In the genomic region with DNA sequence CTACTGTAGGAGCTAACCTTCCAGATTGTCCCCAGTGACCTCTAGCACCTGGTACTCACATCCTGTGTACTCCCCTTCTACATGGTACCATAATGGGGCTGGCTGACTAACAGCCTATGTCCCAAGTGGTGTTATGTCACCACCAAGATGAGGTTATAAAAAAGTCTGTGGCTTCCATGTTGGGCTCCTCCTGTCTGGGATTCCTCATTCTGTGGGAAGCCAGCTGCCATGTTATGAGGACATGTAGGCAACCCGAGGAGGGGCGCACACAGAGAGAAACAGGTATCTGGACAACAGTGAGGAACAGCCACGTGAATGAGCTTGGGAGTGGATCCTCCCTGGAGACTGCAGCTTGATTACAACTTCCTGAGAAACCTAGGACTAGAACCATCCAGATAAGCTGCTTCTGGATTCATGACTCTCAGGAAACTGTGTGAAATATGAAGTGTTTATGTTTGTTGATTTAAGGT, we compare ENCODE assay signal across 19 cellular contexts. TPM values are rescaled to one million over a fixed set of nuclear protein-coding genes. Genes with fewer than 3 reads are reported as not detected.
A peak's percentile ranks its signal among the peaks of the same experiment; 100 is the strongest.
DNase-seq lines count a peak whose midpoint lies in the region; ATAC-seq and TF ChIP-seq lines count a peak whose summit lies in the region.
"Had no signal": no experiment of that assay in that cellular context is flagged by ENCODE, and none has a peak within 500 bp of the region (broad histone marks: within the 10 kb centered on the region; RNA-seq: fewer than 3 reads in every experiment).

No MANE protein-coding gene starts in this region.

- H3K18ac ChIP-seq in IMR-90 (ENCODE audit: low read depth, low read length): peak overlapping the region; percentile 20; the same call in 1 of the 2 replicates

- no peak overlapping the region for H3K9ac ChIP-seq in IMR-90 (ENCODE audit: low read depth, low read length)

- H3K4me3 ChIP-seq in IMR-90 (ENCODE audit: insufficient read depth, low read depth, low read length): no peak overlapping the region
- H3K4me3 ChIP-seq in choroid plexus epithelial cell (ENCODE audit: low read depth, low read length): no peak overlapping the region
- no peak overlapping the region for H3K4me3 ChIP-seq in mucosa of descending colon
- H3K4me3 ChIP-seq in left lung: no peak overlapping the region
- H3K4me3 ChIP-seq: ovary, PC-9, spleen had no signal

- H3K4me2 ChIP-seq in IMR-90 (ENCODE audit: low read depth, low read length): no peak overlapping the region
- H3K4me2 ChIP-seq: PC-9 had no signal

- H2BK20ac ChIP-seq in IMR-90 (ENCODE audit: low read depth, low read length): no peak overlapping the region

- peaks cover 16 to 32% of the 10 kb centered on the region in 2 experiments for H3K79me1 ChIP-seq in IMR-90 (ENCODE audit: low read depth in 1 of 2, low read length in 2 of 2)

- no peak for TF ChIP-seq CTCF in IMR-90 (conservative IDR thresholded peaks at IDR 0.05; ENCODE audit: low read depth, low read length)
- TF ChIP-seq CTCF in choroid plexus epithelial cell (conservative IDR thresholded peaks at IDR 0.05; ENCODE audit: low read depth, low read length): no peak
- no peak for TF ChIP-seq CTCF in mucosa of descending colon (IDR thresholded peaks at IDR 0.05)
- TF ChIP-seq CTCF in GM20000 (IDR thresholded peaks at IDR 0.05; ENCODE audit: extremely low read depth, missing control alignments): no peak
- no peak for TF ChIP-seq CTCF in left lung (IDR thresholded peaks at IDR 0.05)

- POLR2A ChIA-PET in IMR-90 (lab: Charles Lee; ENCODE audit: unreplicated experiment): no interaction called here

- no peak overlapping the region; the same call in 1 of the 2 replicates for H4K5ac ChIP-seq in IMR-90 (ENCODE audit: low read depth, low read length)

- no peaks in the 10 kb centered on the region for H3K9me3 ChIP-seq in IMR-90 (ENCODE audit: control insufficient read depth, insufficient read depth, low read length)
- H3K9me3 ChIP-seq in mucosa of descending colon: no peaks in the 10 kb centered on the region
- H3K9me3 ChIP-seq in left lung: no peaks in the 10 kb centered on the region
- H3K9me3 ChIP-seq: ovary, spleen had no signal

- no peak for TF ChIP-seq RAD21 in IMR-90 (IDR thresholded peaks at IDR 0.05; ENCODE audit: low read length)

- ATAC-seq in IMR-90 (ENCODE audit: low read depth): no peak
- peak; percentile 70 for ATAC-seq in mucosa of descending colon
- ATAC-seq in left lung: no peak

- dilution Hi-C loops in IMR-90 (cut with HindIII; ENCODE audit: low sequenced_read_pairs, unreplicated experiment): no loop called here

- H3K4me1 ChIP-seq in IMR-90 (ENCODE audit: control insufficient read depth, insufficient read depth, low read length) (peaks cover 18% of the 10 kb centered on the region), mucosa of descending colon (ENCODE audit: low read depth) (peaks cover 6% of the 10 kb centered on the region), left lung (peaks cover 0 to 3% of the 10 kb centered on the region in 2 donors)

- H4K91ac ChIP-seq in IMR-90 (ENCODE audit: insufficient read depth, low read depth, low read length): peak overlapping the region; percentile 20; the same call in 1 of the 2 replicates

- intact Hi-C loops in IMR-90 (cut with micrococcal nuclease) (no loop called here), mucosa of descending colon (cut with DNase I, micrococcal nuclease) (no loop called here), left lung (cut with DNase I) (no loop called here)

- in situ Hi-C loops in IMR-90 (cut with MboI; ENCODE audit: low sequenced_read_pairs): no loop called here

- CTCF ChIA-PET in IMR-90 (lab: Yijun Ruan, JAX): no interaction called here

- peaks cover 9% of the 10 kb centered on the region; the same call in 1 of the 2 replicates for H4K20me1 ChIP-seq in IMR-90 (ENCODE audit: insufficient read depth, low read length)

- DNase-seq in CD1c-positive myeloid dendritic cell (ENCODE audit: extremely low spot score) (peak; percentile 11), IMR-90 (no peak), choroid plexus epithelial cell (ENCODE audit: low read depth) (peak; percentile 29), mucosa of descending colon (no peak), GM20000 (ENCODE audit: low spot score) (no peak), HK-2 (ENCODE audit: unreplicated experiment) (no peak), inferior parietal cortex (ENCODE audit: extremely low spot score) (no peak), left lung (no peak)
- DNase-seq: activated CD4-positive, alpha-beta memory T cell treated with anti-CD3 and anti-CD28 coated beads for 36 hours; activated T-cell treated with anti-CD3 and anti-CD28 coated beads, Interleukin-2, amount 50 U/mL, for 48 hours; Calu3; cerebellar nuclear complex; GDM1; NCI-H1694; NCI-H524; ovary; spleen; stimulated activated naive CD4-positive, alpha-beta T cell treated with Interleukin-2 at 50 U/mL for 16 hours had no signal

- H3K56ac ChIP-seq in IMR-90 (ENCODE audit: extremely low read depth, insufficient read depth, low read length): no peak overlapping the region

- no CpG with 5 or more reads among the region's 3 CpGs for WGBS in IMR-90 (ENCODE audit: extremely low coverage in 2 of 2, insufficient read length in 1 of 2), 2 experiments

- H2BK15ac ChIP-seq in IMR-90 (ENCODE audit: low read depth, low read length): no peak overlapping the region

- H3K14ac ChIP-seq in IMR-90 (replicated peaks; ENCODE audit: low read depth, low read length): peak overlapping the region; percentile 54; the same call in 1 of the 2 replicates

- H3K36me3 ChIP-seq in IMR-90 (ENCODE audit: control insufficient read depth, insufficient read depth, low read length): no peaks in the 10 kb centered on the region; the same call in 1 of the 2 replicates
- no peaks in the 10 kb centered on the region for H3K36me3 ChIP-seq in mucosa of descending colon (ENCODE audit: low read depth)
- H3K36me3 ChIP-seq in left lung: no peaks in the 10 kb centered on the region
- H3K36me3 ChIP-seq: ovary, spleen had no signal

- H2AK9ac ChIP-seq in IMR-90 (replicated peaks; ENCODE audit: low read depth, low read length, poor library complexity): peak overlapping the region; percentile 3

- peaks cover 9% of the 10 kb centered on the region for H3K9me1 ChIP-seq in IMR-90 (ENCODE audit: insufficient read depth, low read length)

- H3K27me3 ChIP-seq in IMR-90 (ENCODE audit: control insufficient read depth, insufficient read depth, low read length) (no peaks in the 10 kb centered on the region), left lung (no peaks in the 10 kb centered on the region)
- H3K27me3 ChIP-seq: ovary, spleen had no signal

- peak overlapping the region; percentile 90; the same call in 1 of the 2 replicates for H2AK5ac ChIP-seq in IMR-90 (ENCODE audit: low read depth, low read length)

- H3K27ac ChIP-seq in IMR-90 (ENCODE audit: insufficient read depth, low read length) (peak overlapping the region; percentile 29), left lung (no peak overlapping the region)
- H3K27ac ChIP-seq: ovary, PC-9 had no signal

- peak overlapping the region; percentile 56 for H2BK5ac ChIP-seq in IMR-90 (ENCODE audit: low read depth, low read length, poor library complexity, severe bottlenecking)

- no peak overlapping the region for H2AFZ ChIP-seq in IMR-90 (replicated peaks; ENCODE audit: low read length, poor library complexity)
- H2AFZ ChIP-seq: PC-9 had no signal

- H3K23ac ChIP-seq in IMR-90 (ENCODE audit: low read depth, low read length): 0 out of 2 replicates have a peak overlapping the region, but pooled peaks have one; percentile 17

- H2BK120ac ChIP-seq in IMR-90 (ENCODE audit: low read depth, low read length): 0 out of 2 replicates have a peak overlapping the region, but pooled peaks have one; percentile 23

- peak overlapping the region; percentile 25; the same call in 1 of the 2 replicates for H3K4ac ChIP-seq in IMR-90 (ENCODE audit: low read depth, low read length)

- TF ChIP-seq POLR2A in IMR-90 (IDR thresholded peaks at IDR 0.05; ENCODE audit: low read depth, low read length): no peak

- H4K8ac ChIP-seq in IMR-90 (ENCODE audit: low read depth in 2 of 2, low read length in 2 of 2): peak overlapping the region in 1 of 2 experiments; percentile 6; a peak in 2 of 4 replicates

- no TSS peak for BruUV-seq in IMR-90 (replicated peaks; lab: Mats Ljungman, UMichigan)

TF ChIP-seq in IMR-90, 13 proteins besides CTCF, POLR2A, EP300 and RAD21 (continues in another document):
- TF ChIP-seq MAFK (IDR thresholded peaks at IDR 0.05; ENCODE audit: low read depth, low read length) (no peak), FOS (IDR thresholded peaks at IDR 0.05; ENCODE audit: low read depth, low read length) (no peak), CHD1 (IDR thresholded peaks at IDR 0.05; ENCODE audit: low read depth, low read length) (no peak), MXI1 (IDR thresholded peaks at IDR 0.05; ENCODE audit: borderline replicate concordance, low read depth, low read length) (no peak), BHLHE40 (IDR thresholded peaks at IDR 0.05; ENCODE audit: low read depth, low read length) (no peak), RCOR1 (IDR thresholded peaks at IDR 0.05; ENCODE audit: insufficient replicate concordance, low read length) (no peak), SMC3 (IDR thresholded peaks at IDR 0.05; ENCODE audit: low read depth, low read length) (no peak), RFX5 (IDR thresholded peaks at IDR 0.05; ENCODE audit: low read depth, low read length) (no peak)
- TF ChIP-seq, protein P1, sequence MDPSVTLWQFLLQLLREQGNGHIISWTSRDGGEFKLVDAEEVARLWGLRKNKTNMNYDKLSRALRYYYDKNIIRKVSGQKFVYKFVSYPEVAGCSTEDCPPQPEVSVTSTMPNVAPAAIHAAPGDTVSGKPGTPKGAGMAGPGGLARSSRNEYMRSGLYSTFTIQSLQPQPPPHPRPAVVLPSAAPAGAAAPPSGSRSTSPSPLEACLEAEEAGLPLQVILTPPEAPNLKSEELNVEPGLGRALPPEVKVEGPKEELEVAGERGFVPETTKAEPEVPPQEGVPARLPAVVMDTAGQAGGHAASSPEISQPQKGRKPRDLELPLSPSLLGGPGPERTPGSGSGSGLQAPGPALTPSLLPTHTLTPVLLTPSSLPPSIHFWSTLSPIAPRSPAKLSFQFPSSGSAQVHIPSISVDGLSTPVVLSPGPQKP (IDR thresholded peaks at IDR 0.05; ENCODE audit: borderline replicate concordance, low read depth, low read length): no peak
- TF ChIP-seq, protein P2, sequence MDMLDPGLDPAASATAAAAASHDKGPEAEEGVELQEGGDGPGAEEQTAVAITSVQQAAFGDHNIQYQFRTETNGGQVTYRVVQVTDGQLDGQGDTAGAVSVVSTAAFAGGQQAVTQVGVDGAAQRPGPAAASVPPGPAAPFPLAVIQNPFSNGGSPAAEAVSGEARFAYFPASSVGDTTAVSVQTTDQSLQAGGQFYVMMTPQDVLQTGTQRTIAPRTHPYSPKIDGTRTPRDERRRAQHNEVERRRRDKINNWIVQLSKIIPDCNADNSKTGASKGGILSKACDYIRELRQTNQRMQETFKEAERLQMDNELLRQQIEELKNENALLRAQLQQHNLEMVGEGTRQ (IDR thresholded peaks at IDR 0.05; ENCODE audit: low read depth, low read length): no peak

RNA-seq across cellular contexts. Expression of a gene that starts 21.8 kb away (rescaled TPM):
- total RNA-seq in IMR-90 (2012; rRNA removed) (71.2 and 90.0 TPM in 2 replicates), mucosa of descending colon (100 to 1,000 TPM in 1 of 3 donors, 10 to 100 TPM in 2; 60.8 to 102 (median 80.4) TPM), left lung (10 to 100 TPM; 40.6 to 41.3 TPM)
- polyA plus RNA-seq in IMR-90 (2012; rRNA removed): 44.6 and 48.8 TPM in 2 replicates
- 19.4 and 19.5 TPM in 2 replicates for polyA plus RNA-seq in IMR-90 (2012; cell fraction: cytosol; rRNA removed)
- 11.1 and 19.3 TPM in 2 replicates for polyA plus RNA-seq in IMR-90 (2012; cell fraction: nucleus; rRNA removed; ENCODE audit: low replicate concordance)

Comparison
In these comparisons a context has a peak if more than half of its experiments do, and no peak if none do; other contexts are left out.
1. DNase-seq: peak in CD1c-positive myeloid dendritic cell (single experiment) and choroid plexus epithelial cell (single experiment); none in IMR-90 (single experiment), mucosa of descending colon (0 of 3), GM20000 (single experiment), HK-2 (single experiment), inferior parietal cortex (single experiment) and left lung (0 of 2).